30 cellular contexts compared by ENCODE assay signal in genomic region chr22:24826710-24827285, GRCh38. TPM values are rescaled to one million over a fixed set of nuclear protein-coding genes. Genes with fewer than 3 reads are reported as not detected.
"Had no signal": no experiment of that assay in that cellular context is flagged by ENCODE, and none has a peak within 500 bp of the region (broad histone marks: within the 10 kb centered on the region; RNA-seq: fewer than 3 reads in every experiment).

No MANE protein-coding gene starts in this region.

- H3K27ac Mint-ChIP-seq: activated B cell treated with CpG ODN at 0.5 μM for 24 hours; activated CD4-positive, alpha-beta T cell treated with anti-CD3 and anti-CD28 coated beads for 36 hours; activated T-cell treated with anti-CD3 and anti-CD28 coated beads, Interleukin-2, amount 50 U/mL, for 24 hours; activated T-helper 17 cell treated with anti-CD3 and anti-CD28 coated beads, Interleukin-2, amount 50 U/mL, for 72 hours; memory B cell; naive thymus-derived CD4-positive, alpha-beta T cell; T-helper 1 cell treated with Interleukin-12 subunit alpha and Interleukin-12 subunit beta and Interleukin-4 antibody, amounts not matched to agents 30 μg/mL and 1 μg/mL, for 36 hours had no signal

- H3K36me3 ChIP-seq: thyroid gland had no signal

- DNase-seq: activated B cell treated with CpG ODN at 0.5 μM for 24 hours; activated CD4-positive, alpha-beta T cell treated with anti-CD3 and anti-CD28 coated beads for 36 hours; activated CD4-positive, alpha-beta T cell treated with anti-CD3 and anti-CD28 coated beads, Interleukin-2, amount 50 U/mL, for 4 hours; activated CD8-positive, alpha-beta memory T cell treated with anti-CD3 and anti-CD28 coated beads for 24 hours; activated CD8-positive, alpha-beta memory T cell treated with anti-CD3 and anti-CD28 coated beads, Interleukin-2, amount 50 U/mL, for 4 hours; activated T-cell treated with anti-CD3 and anti-CD28 coated beads, Interleukin-2, amount 50 U/mL, for 24 hours; aorta; cortex of kidney; foreskin fibroblast; naive thymus-derived CD4-positive, alpha-beta T cell; posterior cingulate gyrus; retina; stimulated activated CD4-positive, alpha-beta T cell treated with anti-CD3 and anti-CD28 coated beads, Interleukin-12 subunit alpha, Interleukin-12 subunit beta, amount 100 ng/mL, for 4 hours; stimulated activated CD4-positive, alpha-beta T cell treated with anti-CD3 and anti-CD28 coated beads, Interleukin-4, amount 100 ng/mL, for 4 hours; stimulated activated naive CD8-positive, alpha-beta T cell treated with anti-CD3 and anti-CD28 coated beads, Interleukin-15, Interleukin-2, amounts not matched to agents 100 U/mL and 50 U/mL, for 24 hours; substantia nigra; T1000; thyroid gland had no signal

- H3K4me1 ChIP-seq: thyroid gland had no signal

- H3K4me3 ChIP-seq: thyroid gland had no signal

- H3K9me3 Mint-ChIP-seq: activated B cell treated with CpG ODN at 0.5 μM for 24 hours; activated naive CD4-positive, alpha-beta T cell treated with anti-CD3 and anti-CD28 coated beads, Interleukin-2, amount 50 U/mL, for 72 hours; activated T-cell treated with anti-CD3 and anti-CD28 coated beads, Interleukin-2, amount 50 U/mL, for 24 hours; activated T-helper 17 cell treated with anti-CD3 and anti-CD28 coated beads, Interleukin-2, amount 50 U/mL, for 72 hours; memory B cell; naive thymus-derived CD4-positive, alpha-beta T cell; neural crest cell; T-helper 1 cell treated with Interleukin-12 subunit alpha and Interleukin-12 subunit beta and Interleukin-4 antibody, amounts not matched to agents 30 μg/mL and 1 μg/mL, for 36 hours had no signal

- H3K9me3 ChIP-seq: thyroid gland had no signal

- H3K27me3 ChIP-seq: thyroid gland had no signal

- H3K36me3 Mint-ChIP-seq: activated naive CD4-positive, alpha-beta T cell treated with anti-CD3 and anti-CD28 coated beads, Interleukin-2, amount 50 U/mL, for 72 hours; memory B cell; naive thymus-derived CD4-positive, alpha-beta T cell had no signal

- H3K27me3 Mint-ChIP-seq: activated CD4-positive, alpha-beta T cell treated with anti-CD3 and anti-CD28 coated beads for 36 hours; activated T-cell treated with anti-CD3 and anti-CD28 coated beads, Interleukin-2, amount 50 U/mL, for 24 hours; activated T-helper 17 cell treated with anti-CD3 and anti-CD28 coated beads, Interleukin-2, amount 50 U/mL, for 72 hours had no signal

- FAIRE-seq: endometrium had no signal

- H3K4me3 Mint-ChIP-seq: activated B cell treated with CpG ODN at 0.5 μM for 24 hours; activated CD4-positive, alpha-beta T cell treated with anti-CD3 and anti-CD28 coated beads for 36 hours; activated T-cell treated with anti-CD3 and anti-CD28 coated beads, Interleukin-2, amount 50 U/mL, for 24 hours; activated T-helper 17 cell treated with anti-CD3 and anti-CD28 coated beads, Interleukin-2, amount 50 U/mL, for 72 hours; memory B cell; naive thymus-derived CD4-positive, alpha-beta T cell; neural crest cell; T-helper 1 cell treated with Interleukin-12 subunit alpha and Interleukin-12 subunit beta and Interleukin-4 antibody, amounts not matched to agents 30 μg/mL and 1 μg/mL, for 36 hours had no signal

- H3K27ac ChIP-seq: thyroid gland had no signal

- H3K4me1 Mint-ChIP-seq: activated CD4-positive, alpha-beta T cell treated with anti-CD3 and anti-CD28 coated beads for 36 hours; activated T-helper 17 cell treated with anti-CD3 and anti-CD28 coated beads, Interleukin-2, amount 50 U/mL, for 72 hours; memory B cell; neural crest cell had no signal

RNA-seq across cellular contexts. Expression of gene SGSM1, which starts 20.8 kb away (rescaled TPM):
- total RNA-seq: fibroblast of lung had no signal
- polyA plus RNA-seq: fibroblast of lung had no signal

RNA-seq across cellular contexts. Expression of gene PIWIL3, which starts 52.3 kb away (rescaled TPM):
- total RNA-seq: activated B cell treated with CpG ODN at 0.5 μM for 24 hours; activated CD4-positive, alpha-beta T cell treated with anti-CD3 and anti-CD28 coated beads for 36 hours; activated naive CD4-positive, alpha-beta T cell treated with anti-CD3 and anti-CD28 coated beads, Interleukin-2, amount 50 U/mL, for 72 hours; activated T-helper 17 cell treated with anti-CD3 and anti-CD28 coated beads, Interleukin-2, amount 50 U/mL, for 72 hours; aorta; epithelial cell of proximal tubule; fibroblast of lung; mononuclear cell; naive thymus-derived CD4-positive, alpha-beta T cell; neural crest cell; omental fat pad; thyroid gland; urinary bladder had no signal
- polyA plus RNA-seq: adipose tissue; aorta; fibroblast of lung; naive thymus-derived CD4-positive, alpha-beta T cell; urinary bladder had no signal
